Comparison of ENCODE assay signal across 27 cellular contexts in the genomic region with DNA sequence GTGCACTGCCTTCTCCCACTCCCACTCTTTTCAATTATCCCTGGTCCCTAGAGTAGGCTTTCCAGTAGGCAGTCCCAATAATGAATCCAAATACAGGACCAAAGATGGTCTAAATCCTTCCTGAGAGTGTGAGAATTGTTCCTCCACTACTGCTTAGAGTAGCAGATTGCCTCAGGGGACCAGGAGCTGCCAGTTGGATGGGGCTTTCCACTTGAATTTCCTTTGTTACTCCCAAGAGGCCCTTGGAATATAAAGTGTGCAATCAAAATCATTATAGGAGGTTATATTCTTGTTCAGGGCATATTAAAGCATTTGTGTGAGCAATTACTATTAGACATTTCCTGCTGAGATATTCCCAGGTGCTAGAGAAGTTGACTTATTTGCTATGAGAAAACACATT.
A peak's percentile ranks its signal among the peaks of the same experiment; 100 is the strongest.
DNase-seq lines count a peak whose midpoint lies in the region; ATAC-seq lines count a peak whose summit lies in the region.
"Had no signal": no experiment of that assay in that cellular context is flagged by ENCODE, and none has a peak within 500 bp of the region (broad histone marks: within the 10 kb centered on the region; RNA-seq: fewer than 3 reads in every experiment).

No MANE protein-coding gene starts in this region.

- H3K27ac ChIP-seq in right cardiac atrium (ENCODE audit: low read length), result no peak overlapping the region
- H3K27ac ChIP-seq: A549, Peyer's patch, SJSA1, tibial artery had no signal

- ATAC-seq in right cardiac atrium (peak; percentile 41 to 64), GM19455 (IDR thresholded peaks at IDR 0.05; ENCODE audit: unreplicated experiment) (no peak)
- ATAC-seq: A549, natural killer cell had no signal

- intact Hi-C loops in right cardiac atrium (cut with DNase I), result no loop called here

- H3K4me1 ChIP-seq in right cardiac atrium (ENCODE audit: control insufficient read depth, insufficient read depth, low read length), result no peaks in the 10 kb centered on the region
- H3K4me1 ChIP-seq: A549, BE2C, Peyer's patch, SJSA1 had no signal

- H3K4me3 ChIP-seq in right cardiac atrium (ENCODE audit: low read length), result no peak overlapping the region
- H3K4me3 ChIP-seq: A549, lung, Peyer's patch, SJSA1, tibial artery had no signal

- no peaks in the 10 kb centered on the region for H3K27me3 ChIP-seq in right cardiac atrium (ENCODE audit: control insufficient read depth, insufficient read depth)
- H3K27me3 ChIP-seq: BE2C, Peyer's patch, SJSA1, tibial artery had no signal

- DNase-seq in NCI-H510A treated with DMSO at 0.1 percent for 48 hours (lab: John Stamatoyannopoulos, UW) (peak; percentile 1), NCI-H510A (lab: John Stamatoyannopoulos, UW) (no peak), NCI-H146 treated with DMSO at 0.1 percent for 48 hours (lab: John Stamatoyannopoulos, UW; ENCODE audit: unreplicated experiment) (peak; percentile 75), NCI-H748 (lab: John Stamatoyannopoulos, UW; ENCODE audit: unreplicated experiment) (peak; percentile 75), right cardiac atrium (peak in 2 of 3 donors; percentile 58 to 63), AG08396 (ENCODE audit: low spot score) (no peak), NCI-H1694 (lab: John Stamatoyannopoulos, UW) (no peak)
- DNase-seq: activated CD4-positive, alpha-beta memory T cell treated with anti-CD3 and anti-CD28 coated beads for 36 hours; activated CD4-positive, CD25-positive, alpha-beta regulatory T cell treated with anti-CD3 and anti-CD28 coated beads, Interleukin-2, amount 50 U/mL, for 72 hours; activated CD8-positive, alpha-beta memory T cell treated with anti-CD3 and anti-CD28 coated beads, Interleukin-2, amount 50 U/mL, for 48 hours; activated naive CD4-positive, alpha-beta T cell treated with anti-CD3 and anti-CD28 coated beads, Interleukin-2, amount 50 U/mL, for 16 hours; amniotic stem cell; BE2C; effector CD8-positive, alpha-beta T cell; head of caudate nucleus; IMR-90; natural killer cell; NCI-H446 treated with DMSO at 0.1 percent for 48 hours; Peyer's patch; small intestine; stimulated activated CD4-positive, alpha-beta T cell treated with anti-CD3 and anti-CD28 coated beads, Interleukin-2, amount 100 ng/mL, for 24 hours; T-helper 1 cell; tibial artery had no signal

- no peaks in the 10 kb centered on the region for H3K9me3 ChIP-seq in right cardiac atrium (ENCODE audit: control insufficient read depth, low read length)
- H3K9me3 ChIP-seq: A549, BE2C, SJSA1, tibial artery had no signal

Comparison
In these comparisons a context has a peak if more than half of its experiments do, and no peak if none do; other contexts are left out.
1. DNase-seq: peak in NCI-H510A treated with DMSO at 0.1 percent for 48 hours (single experiment), NCI-H146 treated with DMSO at 0.1 percent for 48 hours (single experiment), NCI-H748 (single experiment) and right cardiac atrium (2 of 3); none in NCI-H510A (single experiment), AG08396 (single experiment) and NCI-H1694 (single experiment).